21 cellular contexts compared by ENCODE assay signal in the genomic region with DNA sequence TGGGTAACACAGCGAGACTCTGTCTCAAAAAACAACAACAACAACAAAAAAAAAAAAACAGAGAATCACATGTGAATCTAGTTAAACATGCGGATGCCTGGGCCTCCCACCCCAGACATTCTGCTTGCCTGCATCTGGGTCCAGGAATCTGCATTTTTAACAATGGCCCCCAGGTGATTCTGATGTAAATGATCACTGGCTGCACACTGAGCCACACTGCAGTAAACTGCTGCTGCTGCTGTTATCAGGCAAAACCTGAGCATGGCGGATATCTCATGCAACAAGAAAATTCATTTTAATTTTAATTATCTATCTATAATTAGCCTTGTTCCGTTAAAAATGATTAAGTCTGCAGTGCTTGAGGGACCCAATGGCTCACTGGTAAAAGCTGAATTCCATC.
"Had no signal": no experiment of that assay in that cellular context is flagged by ENCODE, and none has a peak within 500 bp of the region (broad histone marks: within the 10 kb centered on the region; RNA-seq: fewer than 3 reads in every experiment).

No MANE protein-coding gene starts in this region.

- H3K4me1 Mint-ChIP-seq: memory B cell, mesothelial cell of epicardium, natural killer cell had no signal

- H3K4me3 ChIP-seq: esophagus muscularis mucosa, gastrocnemius medialis, lower lobe of right lung, neural progenitor cell, ovary, testis, tibial nerve, upper lobe of right lung had no signal

- H3K9ac ChIP-seq: neural progenitor cell had no signal

- H3K27ac Mint-ChIP-seq: memory B cell; mesothelial cell of epicardium; natural killer cell; neural progenitor cell; stimulated activated effector memory CD8-positive, alpha-beta T cell treated with anti-CD3 and anti-CD28 coated beads, Interleukin-12 subunit alpha, Interleukin-12 subunit beta, amount 100 ng/mL, for 72 hours had no signal

- H3K27ac ChIP-seq: epithelial cell of prostate, lower lobe of right lung, neural progenitor cell, ovary, testis had no signal

- ATAC-seq: left lobe of liver; lower lobe of right lung; natural killer cell; stimulated activated effector memory CD8-positive, alpha-beta T cell treated with anti-CD3 and anti-CD28 coated beads, Interleukin-12 subunit alpha, Interleukin-12 subunit beta, amount 100 ng/mL, for 72 hours; stimulated activated naive CD8-positive, alpha-beta T cell treated with anti-CD3 and anti-CD28 coated beads, Interleukin-15, Interleukin-2, amounts not matched to agents 100 U/mL and 50 U/mL, for 24 hours; upper lobe of right lung had no signal

- H3K36me3 ChIP-seq: esophagus muscularis mucosa, gastrocnemius medialis, lower lobe of right lung, neural progenitor cell, ovary, tibial nerve, upper lobe of right lung had no signal

- H3K27me3 ChIP-seq: esophagus muscularis mucosa, gastrocnemius medialis, neural progenitor cell, ovary, testis, upper lobe of right lung had no signal

- H3K9me3 Mint-ChIP-seq: natural killer cell had no signal

- H3K4me2 ChIP-seq: neural progenitor cell had no signal

- H3K4me1 ChIP-seq: lower lobe of right lung, upper lobe of right lung had no signal

- H3K9me3 ChIP-seq: esophagus muscularis mucosa, gastrocnemius medialis, lower lobe of right lung, ovary, testis, tibial nerve, upper lobe of right lung had no signal

- H3K4me3 Mint-ChIP-seq: memory B cell; mesothelial cell of epicardium; natural killer cell; neural progenitor cell; stimulated activated effector memory CD8-positive, alpha-beta T cell treated with anti-CD3 and anti-CD28 coated beads, Interleukin-12 subunit alpha, Interleukin-12 subunit beta, amount 100 ng/mL, for 72 hours had no signal

- DNase-seq: effector memory CD4-positive, alpha-beta T cell; gastrocnemius medialis; kidney glomerular epithelial cell; lower lobe of right lung; natural killer cell; nucleus accumbens; ovary; right cardiac atrium; stimulated activated CD4-positive, alpha-beta T cell treated with anti-CD3 and anti-CD28 coated beads, Interleukin-4, amount 100 ng/mL, for 1 hour; stimulated activated CD8-positive, alpha-beta memory T cell treated with anti-CD3 and anti-CD28 coated beads, Interleukin-4, amount 100 ng/mL, for 48 hours; stimulated activated naive CD8-positive, alpha-beta T cell treated with anti-CD3 and anti-CD28 coated beads, Interleukin-15, Interleukin-2, amounts not matched to agents 100 U/mL and 50 U/mL, for 24 hours; testis; upper lobe of right lung had no signal

- H3K36me3 Mint-ChIP-seq: mesothelial cell of epicardium; natural killer cell; neural progenitor cell; stimulated activated effector memory CD8-positive, alpha-beta T cell treated with anti-CD3 and anti-CD28 coated beads, Interleukin-12 subunit alpha, Interleukin-12 subunit beta, amount 100 ng/mL, for 72 hours had no signal
